Comparison of ENCODE assay signal across 12 cellular contexts in the genomic region with DNA sequence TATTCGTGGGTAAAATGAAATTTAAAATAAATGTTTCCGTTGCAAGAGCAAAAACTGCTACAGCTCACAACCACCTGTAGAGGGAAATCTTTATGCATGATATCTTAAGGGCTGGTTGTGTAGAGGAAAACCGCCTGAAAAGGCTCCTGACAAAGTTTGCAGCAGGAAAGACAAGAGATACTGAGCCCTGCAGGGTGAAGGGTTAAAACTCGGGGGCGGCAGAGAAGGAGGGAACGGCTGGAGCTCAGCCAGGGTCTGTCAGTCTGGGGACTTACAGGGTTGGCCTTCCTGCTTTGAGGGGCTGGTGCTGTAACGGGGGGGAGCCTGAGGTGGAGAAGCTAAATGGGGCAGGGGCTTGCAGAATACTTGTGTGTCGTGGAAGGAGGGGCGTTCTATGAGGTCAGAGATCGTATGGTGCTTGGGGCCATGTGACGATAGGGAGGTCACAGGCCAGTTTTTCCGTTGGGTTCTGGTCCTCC.
DNase-seq lines count a peak whose midpoint lies in the region; ATAC-seq and TF ChIP-seq lines count a peak whose summit lies in the region.
"Had no signal": no experiment of that assay in that cellular context is flagged by ENCODE, and none has a peak within 500 bp of the region (broad histone marks: within the 10 kb centered on the region; RNA-seq: fewer than 3 reads in every experiment).

No MANE protein-coding gene starts in this region.

- H3K9me3 ChIP-seq in SK-N-MC (ENCODE audit: low read depth, low read length), result no peaks in the 10 kb centered on the region

- TF ChIP-seq CTCF in retinal pigment epithelial cell (conservative IDR thresholded peaks at IDR 0.05; ENCODE audit: low read depth, low read length), result peak; percentile 52

- H3K36me3 ChIP-seq in SK-N-MC (ENCODE audit: insufficient read depth, low read length), result no peaks in the 10 kb centered on the region

- DNase-seq in DMS 273 (lab: John Stamatoyannopoulos, UW; ENCODE audit: unreplicated experiment) (peak; percentile 14), DMS 273 treated with DMSO at 0.1 percent for 48 hours (lab: John Stamatoyannopoulos, UW) (no peak), SK-N-MC (ENCODE audit: low read depth, low spot score) (no peak), fibroblast of peridontal ligament (ENCODE audit: extremely low read depth) (peak; percentile 38), retinal pigment epithelial cell (ENCODE audit: low read depth) (no peak)
- DNase-seq in effector CD8-positive, alpha-beta T cell (lab: John Stamatoyannopoulos, UW), result no peak
- DNase-seq: 8988T; activated naive CD8-positive, alpha-beta T cell treated with anti-CD3 and anti-CD28 coated beads for 36 hours; natural killer cell; NCI-H1105 had no signal

- H3K27ac ChIP-seq in SK-N-MC, result no peak overlapping the region

- H3K4me3 ChIP-seq in SK-N-MC, result peak overlapping the region; percentile 65
- no peak overlapping the region for H3K4me3 ChIP-seq in retinal pigment epithelial cell (ENCODE audit: low read length)

- ATAC-seq in HG02970 (IDR thresholded peaks at IDR 0.05; ENCODE audit: low FRiP score, unreplicated experiment) (no peak), HG03045 (IDR thresholded peaks at IDR 0.05; ENCODE audit: unreplicated experiment) (no peak)
- ATAC-seq: natural killer cell had no signal

- no peak overlapping the region for H3K9ac ChIP-seq in SK-N-MC (ENCODE audit: insufficient read length)

Comparison
In these comparisons a context has a peak if more than half of its experiments do, and no peak if none do; other contexts are left out.
1. DNase-seq: peak in DMS 273 (single experiment) and fibroblast of peridontal ligament (single experiment); none in DMS 273 treated with DMSO at 0.1 percent for 48 hours (single experiment), SK-N-MC (single experiment), retinal pigment epithelial cell (single experiment) and effector CD8-positive, alpha-beta T cell (single experiment).